2 cellular contexts compared by ENCODE assay signal in genomic region chr9:129776938-129777768, GRCh38.
TF ChIP-seq lines count a peak whose summit lies in the region.

No MANE protein-coding gene starts in this region.

TF ChIP-seq in HEK293, 187 proteins besides CTCF, POLR2A, EP300 and RAD21 (continued from another document and continues in another):
- TF ChIP-seq ZNF692 (tag by site-specific recombination; IDR thresholded peaks at IDR 0.05) (peak; percentile 88), GLI2 (tag by site-specific recombination; IDR thresholded peaks at IDR 0.05; ENCODE audit: borderline replicate concordance, low read depth) (peak; percentile 31; the same call in 1 of the 2 replicates), SCRT2 (tag by site-specific recombination; IDR thresholded peaks at IDR 0.05) (no peak), ZNF391 (tag by site-specific recombination; IDR thresholded peaks at IDR 0.05; ENCODE audit: borderline replicate concordance, low read depth) (no peak), ZSCAN23 (tag by site-specific recombination; IDR thresholded peaks at IDR 0.05) (peak; percentile 80), ZNF157 (tag by site-specific recombination; IDR thresholded peaks at IDR 0.05) (no peak), ZNF184 (tag by site-specific recombination; IDR thresholded peaks at IDR 0.05) (peak; percentile 78; the same call in 1 of the 2 replicates), ZEB2 (tag by site-specific recombination; IDR thresholded peaks at IDR 0.05) (peak; percentile 90), ZNF518A (tag by site-specific recombination; conservative IDR thresholded peaks at IDR 0.05; ENCODE audit: low read depth) (peak; percentile 42; the same call in 1 of the 2 replicates), ZFP37 (tag by site-specific recombination; IDR thresholded peaks at IDR 0.05) (peak; percentile 42; the same call in 1 of the 2 replicates), ZBTB20 (tag by site-specific recombination; IDR thresholded peaks at IDR 0.05) (peak; percentile 75), ZNF768 (tag by site-specific recombination; IDR thresholded peaks at IDR 0.05) (no peak), ZNF624 (tag by site-specific recombination; IDR thresholded peaks at IDR 0.05) (no peak), ZNF302 (tag by site-specific recombination; IDR thresholded peaks at IDR 0.05; ENCODE audit: low read depth) (no peak), ZNF19 (tag by site-specific recombination; IDR thresholded peaks at IDR 0.05; ENCODE audit: low read depth) (no peak), ZSCAN5A (tag by site-specific recombination; IDR thresholded peaks at IDR 0.05) (peak; percentile 48; the same call in 1 of the 2 replicates)

TF ChIP-seq in K562, 482 proteins besides CTCF, POLR2A, EP300 and RAD21 (continued from another document and continues in another):
- TF ChIP-seq ARID3A (IDR thresholded peaks at IDR 0.05; ENCODE audit: borderline replicate concordance, low read depth, low read length) = no peak
- TF ChIP-seq JUNB (CRISPR knock-in tag; conservative IDR thresholded peaks at IDR 0.05) = peak; percentile 97
- TF ChIP-seq ZNF707 (CRISPR knock-in tag; conservative IDR thresholded peaks at IDR 0.05) = no peak
- peak; percentile 73 for TF ChIP-seq MAFG (tag; conservative IDR thresholded peaks at IDR 0.05)
- TF ChIP-seq REST (CRISPR knock-in tag; IDR thresholded peaks at IDR 0.05; ENCODE audit: low read depth) = no peak; the same call in 1 of the 2 replicates
- peak; percentile 89 for TF ChIP-seq RREB1 (CRISPR knock-in tag; IDR thresholded peaks at IDR 0.05)
- no peak for TF ChIP-seq KAT8 (IDR thresholded peaks at IDR 0.05; ENCODE audit: low read depth)
- no peak for TF ChIP-seq HDAC3 (IDR thresholded peaks at IDR 0.05; ENCODE audit: borderline replicate concordance, partially characterized antibody)
- peak; percentile 68; the same call in 1 of the 2 replicates for TF ChIP-seq L3MBTL2 (IDR thresholded peaks at IDR 0.05)
- peak; percentile 99 for TF ChIP-seq ATF7 (IDR thresholded peaks at IDR 0.05)
- TF ChIP-seq PHB2 (IDR thresholded peaks at IDR 0.05; ENCODE audit: low read depth) = no peak
- TF ChIP-seq E2F4 (CRISPR knock-in tag; IDR thresholded peaks at IDR 0.05; ENCODE audit: low read depth) = no peak
- no peak for TF ChIP-seq NFRKB (IDR thresholded peaks at IDR 0.05; ENCODE audit: low read depth)
- peak; percentile 98 for TF ChIP-seq FOSL1 (tag; conservative IDR thresholded peaks at IDR 0.05)
- TF ChIP-seq BCOR (IDR thresholded peaks at IDR 0.05) = peak; percentile 71; the same call in 1 of the 2 replicates
- peak; percentile 56 for TF ChIP-seq HCFC1 (IDR thresholded peaks at IDR 0.05; ENCODE audit: low read depth, low read length)
- no peak for TF ChIP-seq ZNF699 (CRISPR knock-in tag; IDR thresholded peaks at IDR 0.05; ENCODE audit: insufficient replicate concordance)
- TF ChIP-seq KDM5B (IDR thresholded peaks at IDR 0.05; ENCODE audit: insufficient replicate concordance, low read depth, low read length) = peak; percentile 72
- TF ChIP-seq ZNF584 (CRISPR knock-in tag; IDR thresholded peaks at IDR 0.05; ENCODE audit: low read depth) = peak; percentile 51; the same call in 1 of the 2 replicates
- peak; percentile 97 for TF ChIP-seq ZNF263 (CRISPR knock-in tag; IDR thresholded peaks at IDR 0.05; ENCODE audit: borderline replicate concordance)
- peak; percentile 87 for TF ChIP-seq HDAC2 (IDR thresholded peaks at IDR 0.05)
- TF ChIP-seq MITF (IDR thresholded peaks at IDR 0.05) = no peak
- TF ChIP-seq UBTF (IDR thresholded peaks at IDR 0.05; ENCODE audit: borderline replicate concordance in 1 of 2, low read depth in 2 of 2, low read length in 2 of 2) = peak; percentile 31 to 82; a peak in 2 of 4 replicates
- peak; percentile 99 for TF ChIP-seq VEZF1 (CRISPR knock-in tag; IDR thresholded peaks at IDR 0.05)
- TF ChIP-seq ZNF445 (CRISPR knock-in tag; IDR thresholded peaks at IDR 0.05; ENCODE audit: low read depth) = no peak
- TF ChIP-seq DMBX1 (CRISPR knock-in tag; IDR thresholded peaks at IDR 0.05; ENCODE audit: borderline replicate concordance) = peak; percentile 53; the same call in 1 of the 2 replicates
- TF ChIP-seq TARDBP (IDR thresholded peaks at IDR 0.05) = peak; percentile 93
- TF ChIP-seq BACH1 (tag; IDR thresholded peaks at IDR 0.05) = peak; percentile 91; the same call in 1 of the 2 replicates
- 0 out of 2 replicates have a peak, but pooled peaks have one; percentile 48 for TF ChIP-seq E2F3 (CRISPR knock-in tag; IDR thresholded peaks at IDR 0.05)
- TF ChIP-seq DPF2 (IDR thresholded peaks at IDR 0.05) = peak; percentile 88
- TF ChIP-seq EP400 (IDR thresholded peaks at IDR 0.05) = no peak
- TF ChIP-seq ARNT (IDR thresholded peaks at IDR 0.05) = peak in 1 of 2 experiments; percentile 63; a peak in 1 of 4 replicates
- no peak for TF ChIP-seq ZBTB8A (IDR thresholded peaks at IDR 0.05; ENCODE audit: partially characterized antibody)
- no peak; the same call in 1 of the 2 replicates for TF ChIP-seq TCFL5 (CRISPR knock-in tag; conservative IDR thresholded peaks at IDR 0.05)
- TF ChIP-seq CEBPG (CRISPR knock-in tag; IDR thresholded peaks at IDR 0.05) = peak; percentile 54; the same call in 1 of the 2 replicates
- TF ChIP-seq CEBPG (tag; conservative IDR thresholded peaks at IDR 0.05 in 1 of 2, IDR thresholded peaks at IDR 0.05 in 1 of 2) = peak; percentile 62 to 69; a peak in 3 of 4 replicates
